In the genomic region with DNA sequence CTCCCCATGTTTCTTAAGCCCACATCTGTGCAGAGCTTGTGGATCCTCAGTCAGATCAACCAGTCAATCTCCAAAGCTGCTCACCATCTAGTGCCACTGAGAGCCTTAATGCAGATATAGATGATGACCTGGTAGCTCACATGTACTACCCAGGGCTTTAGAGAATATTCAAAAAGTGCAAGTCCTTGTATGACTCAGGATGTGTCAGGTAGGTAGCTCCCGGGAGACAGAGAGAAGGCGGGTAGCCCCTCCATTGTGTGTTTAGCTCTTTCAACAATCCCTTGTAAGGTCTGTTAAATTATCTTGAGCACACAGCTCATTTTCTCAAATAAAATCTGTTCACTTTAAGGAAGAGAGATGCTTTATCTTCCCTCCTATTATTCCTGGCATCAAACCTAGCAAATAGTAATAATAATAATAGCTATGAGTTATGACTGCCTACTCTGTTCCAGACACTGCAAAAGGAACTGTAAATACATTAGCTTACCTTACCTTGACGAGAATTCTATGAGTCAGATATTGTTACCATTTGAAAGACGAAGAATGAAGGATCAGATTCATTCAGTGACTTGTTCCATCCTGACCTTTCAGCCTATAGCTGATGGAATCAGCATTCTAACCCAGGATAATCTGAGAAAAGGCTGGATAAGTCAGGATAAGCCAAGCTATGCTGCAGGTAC, we compare ENCODE assay signal across 9 cellular contexts. TPM values are rescaled to one million over a fixed set of nuclear protein-coding genes. Genes with fewer than 3 reads are reported as not detected.
A peak's percentile ranks its signal among the peaks of the same experiment; 100 is the strongest.
DNase-seq lines count a peak whose midpoint lies in the region; ATAC-seq lines count a peak whose summit lies in the region.
"Had no signal": no experiment of that assay in that cellular context is flagged by ENCODE, and none has a peak within 500 bp of the region (broad histone marks: within the 10 kb centered on the region; RNA-seq: fewer than 3 reads in every experiment).

No MANE protein-coding gene starts in this region.

- no peak overlapping the region for H3K4me3 ChIP-seq in effector memory CD4-positive, alpha-beta T cell (ENCODE audit: insufficient read depth, low read depth, low read length, poor library complexity, severe bottlenecking)
- H3K4me3 ChIP-seq: lung had no signal

- DNase-seq in activated naive CD4-positive, alpha-beta T cell treated with anti-CD3 and anti-CD28 coated beads for 36 hours, result peak; percentile 63
- no peak for DNase-seq in activated naive CD4-positive, alpha-beta T cell (lab: John Stamatoyannopoulos, UW)
- DNase-seq in NCI-H226 (peak; percentile 52), T1000 (lab: John Stamatoyannopoulos, UW) (no peak)
- DNase-seq in effector CD8-positive, alpha-beta T cell (lab: John Stamatoyannopoulos, UW), result no peak
- DNase-seq in effector memory CD4-positive, alpha-beta T cell, result no peak

- no peak overlapping the region for H3K27ac ChIP-seq in effector memory CD4-positive, alpha-beta T cell (ENCODE audit: insufficient read depth, low read length, poor library complexity, severe bottlenecking)

- H3K9me3 Mint-ChIP-seq in activated naive CD4-positive, alpha-beta T cell treated with anti-CD3 and anti-CD28 coated beads for 36 hours, result no peaks in the 10 kb centered on the region
- H3K9me3 Mint-ChIP-seq in stimulated activated memory B cell treated with anti-CD40 and anti-IgM and Interleukin-4, amounts not matched to agents 10 μg/mL and 1 μg/mL and 100 μg/mL, for 72 hours, result no peaks in the 10 kb centered on the region

- H3K4me3 Mint-ChIP-seq in activated naive CD4-positive, alpha-beta T cell treated with anti-CD3 and anti-CD28 coated beads for 36 hours, result peak overlapping the region; percentile 60
- peak overlapping the region; percentile 73 for H3K4me3 Mint-ChIP-seq in stimulated activated memory B cell treated with anti-CD40 and anti-IgM and Interleukin-4, amounts not matched to agents 10 μg/mL and 1 μg/mL and 100 μg/mL, for 72 hours

- no peaks in the 10 kb centered on the region for H3K36me3 ChIP-seq in effector memory CD4-positive, alpha-beta T cell (ENCODE audit: control insufficient read depth, insufficient read depth, low read length)

- ATAC-seq in HG02610 (IDR thresholded peaks at IDR 0.05; ENCODE audit: unreplicated experiment), result peak; percentile 72
- ATAC-seq in stimulated activated memory B cell treated with anti-CD40 and anti-IgM and Interleukin-4, amounts not matched to agents 10 μg/mL and 1 μg/mL and 100 μg/mL, for 72 hours, result peak; percentile 74

- H3K36me3 Mint-ChIP-seq in activated naive CD4-positive, alpha-beta T cell treated with anti-CD3 and anti-CD28 coated beads for 36 hours (ENCODE audit: low read depth), result no peaks in the 10 kb centered on the region
- no peaks in the 10 kb centered on the region for H3K36me3 Mint-ChIP-seq in stimulated activated memory B cell treated with anti-CD40 and anti-IgM and Interleukin-4, amounts not matched to agents 10 μg/mL and 1 μg/mL and 100 μg/mL, for 72 hours

- peaks cover 35% of the 10 kb centered on the region for H3K4me1 Mint-ChIP-seq in activated naive CD4-positive, alpha-beta T cell treated with anti-CD3 and anti-CD28 coated beads for 36 hours (ENCODE audit: low read depth)
- H3K4me1 Mint-ChIP-seq in stimulated activated memory B cell treated with anti-CD40 and anti-IgM and Interleukin-4, amounts not matched to agents 10 μg/mL and 1 μg/mL and 100 μg/mL, for 72 hours, result peaks cover 41% of the 10 kb centered on the region

- CTCF ChIA-PET in activated naive CD4-positive, alpha-beta T cell treated with anti-CD3 and anti-CD28 coated beads for 36 hours (lab: Charles Lee), result interaction anchor here (0.7 to 2.8 kb wide), 15 partner anchors 12 to 220 kb away, joined by 3 to 23 read pairs (median 5); no protein-coding TSS in a partner anchor

- H3K9me3 ChIP-seq in effector memory CD4-positive, alpha-beta T cell (ENCODE audit: control insufficient read depth, low read length), result no peaks in the 10 kb centered on the region

- peaks cover 5% of the 10 kb centered on the region for H3K4me1 ChIP-seq in effector memory CD4-positive, alpha-beta T cell (ENCODE audit: control insufficient read depth, insufficient read depth, low read length, poor library complexity, severe bottlenecking)

- intact Hi-C loops in activated naive CD4-positive, alpha-beta T cell treated with anti-CD3 and anti-CD28 coated beads for 36 hours (cut with micrococcal nuclease), result loop anchor here (1.0 to 5.0 kb wide), 7 partner anchors 38 to 154 kb away; no protein-coding TSS in a partner anchor

- peak overlapping the region; percentile 91 for H3K27ac Mint-ChIP-seq in activated naive CD4-positive, alpha-beta T cell treated with anti-CD3 and anti-CD28 coated beads for 36 hours
- peak overlapping the region; percentile 90 for H3K27ac Mint-ChIP-seq in stimulated activated memory B cell treated with anti-CD40 and anti-IgM and Interleukin-4, amounts not matched to agents 10 μg/mL and 1 μg/mL and 100 μg/mL, for 72 hours

- no peaks in the 10 kb centered on the region for H3K27me3 Mint-ChIP-seq in activated naive CD4-positive, alpha-beta T cell treated with anti-CD3 and anti-CD28 coated beads for 36 hours (ENCODE audit: low read depth)
- no peaks in the 10 kb centered on the region for H3K27me3 Mint-ChIP-seq in stimulated activated memory B cell treated with anti-CD40 and anti-IgM and Interleukin-4, amounts not matched to agents 10 μg/mL and 1 μg/mL and 100 μg/mL, for 72 hours

- H3K27me3 ChIP-seq in effector memory CD4-positive, alpha-beta T cell (replicated peaks; ENCODE audit: control insufficient read depth, insufficient read depth, low read length, poor library complexity, severe bottlenecking), result no peaks in the 10 kb centered on the region

RNA-seq across cellular contexts. Expression of a gene that starts 57.6 kb away (rescaled TPM):
- total RNA-seq in activated naive CD4-positive, alpha-beta T cell treated with anti-CD3 and anti-CD28 coated beads for 36 hours, result 100 to 1,000 TPM; 486 to 497 TPM

Comparison
In these comparisons a context has a peak if more than half of its experiments do, and no peak if none do; other contexts are left out.
1. DNase-seq: peak in activated naive CD4-positive, alpha-beta T cell treated with anti-CD3 and anti-CD28 coated beads for 36 hours (single experiment) and NCI-H226 (single experiment); none in activated naive CD4-positive, alpha-beta T cell (0 of 4), T1000 (single experiment), effector CD8-positive, alpha-beta T cell (single experiment) and effector memory CD4-positive, alpha-beta T cell (0 of 3).